ENCODE assay signal across 14 cellular contexts in the genomic region with DNA sequence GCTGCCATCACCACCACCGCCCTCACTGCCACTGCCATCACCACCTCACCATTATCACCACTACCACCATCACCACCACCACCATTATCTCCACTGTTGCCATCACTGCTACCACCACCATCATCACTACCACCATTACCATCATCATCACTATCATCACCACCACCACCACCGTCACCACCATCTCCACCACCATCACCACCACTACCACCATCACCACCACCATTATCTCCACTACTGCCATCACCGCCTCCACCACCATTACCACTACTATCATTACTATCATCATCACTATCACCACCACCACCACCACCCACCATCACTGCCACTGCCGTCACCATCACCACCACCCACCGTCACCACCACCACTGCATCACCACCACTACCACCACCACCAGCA. TPM values are rescaled to one million over a fixed set of nuclear protein-coding genes. Genes with fewer than 3 reads are reported as not detected.
DNase-seq lines count a peak whose midpoint lies in the region; ATAC-seq and TF ChIP-seq lines count a peak whose summit lies in the region.
"Had no signal": no experiment of that assay in that cellular context is flagged by ENCODE, and none has a peak within 500 bp of the region (broad histone marks: within the 10 kb centered on the region; RNA-seq: fewer than 3 reads in every experiment).

No MANE protein-coding gene starts in this region.

- peaks cover 12 to 23% (median 19%) of the 10 kb centered on the region in 3 donors for H3K27me3 Mint-ChIP-seq in immature natural killer cell (ENCODE audit: low read depth in 3 of 3)
- peaks cover 0 to 33% (median 11%) of the 10 kb centered on the region in 5 donors for H3K27me3 Mint-ChIP-seq in naive thymus-derived CD4-positive, alpha-beta T cell

- H3K27me3 ChIP-seq in neuronal stem cell (ENCODE audit: control insufficient read depth in 3 of 3, insufficient read depth in 3 of 3, low read depth in 1 of 3, low read length in 3 of 3): peaks cover 0 to 12% (median 0%) of the 10 kb centered on the region in 3 experiments
- no peaks in the 10 kb centered on the region for H3K27me3 ChIP-seq in naive thymus-derived CD4-positive, alpha-beta T cell (ENCODE audit: control insufficient read depth in 2 of 2, insufficient read depth in 2 of 2, low read length in 2 of 2)

- no peak overlapping the region for H3K18ac ChIP-seq in neuronal stem cell (ENCODE audit: low read length)

- peaks cover 0 to 2% (median 0%) of the 10 kb centered on the region in 6 donors for H3K9me3 Mint-ChIP-seq in immature natural killer cell
- H3K9me3 Mint-ChIP-seq in naive thymus-derived CD4-positive, alpha-beta T cell: peaks cover 0 to 16% (median 5%) of the 10 kb centered on the region in 11 donors

- no peak overlapping the region for H2BK5ac ChIP-seq in neuronal stem cell (ENCODE audit: low read length)

- no peaks in the 10 kb centered on the region for H3K4me1 ChIP-seq in HEK293 (ENCODE audit: control insufficient read depth, insufficient read depth, low read length)
- no peaks in the 10 kb centered on the region for H3K4me1 ChIP-seq in neuronal stem cell (ENCODE audit: control insufficient read depth in 2 of 2, insufficient read depth in 1 of 2, low read depth in 1 of 2, low read length in 2 of 2)
- no peaks in the 10 kb centered on the region for H3K4me1 ChIP-seq in naive thymus-derived CD4-positive, alpha-beta T cell (ENCODE audit: control insufficient read depth in 2 of 2, insufficient read depth in 2 of 2, low read length in 2 of 2)

- no peak overlapping the region for H4K91ac ChIP-seq in neuronal stem cell (ENCODE audit: low read depth, low read length, poor library complexity)

- TF ChIP-seq CTCF in HEK293 (tag by site-specific recombination; IDR thresholded peaks at IDR 0.05): no peak

- H3K23ac ChIP-seq in neuronal stem cell (ENCODE audit: low read depth, low read length, poor library complexity): peak overlapping the region; percentile 30

- WGBS in neuronal stem cell (ENCODE audit: extremely low coverage in 2 of 2, insufficient read length in 2 of 2, insufficient replicate concordance in 1 of 2), 2 donors: no CpG with 5 or more reads among the region's 5 CpGs

- no peak overlapping the region for H2AFZ ChIP-seq in neuronal stem cell (ENCODE audit: low read length)

- H2BK120ac ChIP-seq in neuronal stem cell (ENCODE audit: low read depth, low read length): no peak overlapping the region

- H2BK12ac ChIP-seq in neuronal stem cell (ENCODE audit: low read length): no peak overlapping the region

- intact Hi-C loops in naive thymus-derived CD4-positive, alpha-beta T cell (cut with micrococcal nuclease): no loop called here

- no peak overlapping the region for H3K4me3 Mint-ChIP-seq in immature natural killer cell
- H3K4me3 Mint-ChIP-seq in naive thymus-derived CD4-positive, alpha-beta T cell: no peak overlapping the region
- H3K4me3 Mint-ChIP-seq: CD4-positive, alpha-beta memory T cell had no signal

- H3K14ac ChIP-seq in neuronal stem cell (ENCODE audit: low read length): peak overlapping the region; percentile 26

- H3K9me3 ChIP-seq in HEK293 (ENCODE audit: control insufficient read depth, insufficient read depth, low read depth, low read length) (no peaks in the 10 kb centered on the region), neuronal stem cell (replicated peaks in 1 of 2; ENCODE audit: control insufficient read depth in 2 of 2, insufficient read depth in 1 of 2, low read depth in 1 of 2, low read length in 2 of 2) (peaks cover 0 to 9% of the 10 kb centered on the region in 2 donors)
- no peaks in the 10 kb centered on the region for H3K9me3 ChIP-seq in naive thymus-derived CD4-positive, alpha-beta T cell (ENCODE audit: control insufficient read depth in 2 of 3, low read length in 3 of 3)

- CTCF ChIA-PET in HEK293 (lab: Yijun Ruan, JAX): interaction anchor here (7.6 kb wide), 1 partner anchor 124 kb away, joined by 114 read pairs; no protein-coding TSS in a partner anchor
- CTCF ChIA-PET in naive thymus-derived CD4-positive, alpha-beta T cell (lab: Charles Lee): no interaction called here

- H3K27ac ChIP-seq in HEK293 (ENCODE audit: extremely low read depth, low read depth, low read length): no peak overlapping the region
- no peak overlapping the region for H3K27ac ChIP-seq in neuronal stem cell (replicated peaks; ENCODE audit: low read length)
- no peak overlapping the region for H3K27ac ChIP-seq in naive thymus-derived CD4-positive, alpha-beta T cell (ENCODE audit: low read depth, low read length)

- peak in 1 of 3 donors; percentile 12 for DNase-seq in immature natural killer cell
- DNase-seq in neuronal stem cell (ENCODE audit: low spot score): no peak
- DNase-seq in naive thymus-derived CD4-positive, alpha-beta T cell: no peak
- DNase-seq in NOMO-1 treated with DMSO at 0.1 percent for 48 hours (lab: John Stamatoyannopoulos, UW; ENCODE audit: unreplicated experiment): no peak
- DNase-seq: Calu3; CD4-positive, alpha-beta memory T cell; COR-L47; DMS53; DMS79 treated with DMSO at 0.1 percent for 48 hours; GF-D8; GOT3; HCEC 1CT had no signal

- peak overlapping the region; percentile 55 for H3K9ac ChIP-seq in neuronal stem cell (ENCODE audit: low read depth, low read length, poor library complexity)

- ATAC-seq in naive thymus-derived CD4-positive, alpha-beta T cell: no peak
- ATAC-seq in GM18520 (IDR thresholded peaks at IDR 0.05; ENCODE audit: unreplicated experiment): no peak

- H3K36me3 ChIP-seq in HEK293 (ENCODE audit: control insufficient read depth in 2 of 2, insufficient read depth in 1 of 2, low read length in 2 of 2) (no peaks in the 10 kb centered on the region), neuronal stem cell (replicated peaks in 1 of 2; ENCODE audit: control insufficient read depth in 2 of 2, insufficient read depth in 2 of 2, low read length in 2 of 2) (no peaks in the 10 kb centered on the region)
- no peaks in the 10 kb centered on the region for H3K36me3 ChIP-seq in naive thymus-derived CD4-positive, alpha-beta T cell (ENCODE audit: control insufficient read depth in 2 of 3, insufficient read depth in 3 of 3, low read length in 3 of 3)

- no peak overlapping the region for H2BK15ac ChIP-seq in neuronal stem cell (ENCODE audit: low read length)

- peak overlapping the region; percentile 20 to 91 (median 52) for H3K27ac Mint-ChIP-seq in immature natural killer cell
- no peak overlapping the region for H3K27ac Mint-ChIP-seq in naive thymus-derived CD4-positive, alpha-beta T cell
- H3K27ac Mint-ChIP-seq: CD4-positive, alpha-beta memory T cell had no signal

- no peaks in the 10 kb centered on the region for H3K79me1 ChIP-seq in neuronal stem cell (ENCODE audit: low read depth, low read length)

- no peak overlapping the region for H3K4ac ChIP-seq in neuronal stem cell (ENCODE audit: low read length)

- no peak overlapping the region for H4K8ac ChIP-seq in neuronal stem cell (ENCODE audit: low read depth, low read length)

- peaks cover 24 to 46% of the 10 kb centered on the region in 2 donors for H3K4me1 Mint-ChIP-seq in immature natural killer cell
- peaks cover 0 to 2% (median 0%) of the 10 kb centered on the region in 7 donors for H3K4me1 Mint-ChIP-seq in naive thymus-derived CD4-positive, alpha-beta T cell
- H3K4me1 Mint-ChIP-seq: CD4-positive, alpha-beta memory T cell had no signal

- peaks cover 0 to 3% (median 3%) of the 10 kb centered on the region in 3 donors for H3K36me3 Mint-ChIP-seq in immature natural killer cell
- no peaks in the 10 kb centered on the region for H3K36me3 Mint-ChIP-seq in naive thymus-derived CD4-positive, alpha-beta T cell
- H3K36me3 Mint-ChIP-seq: CD4-positive, alpha-beta memory T cell had no signal

- no peak overlapping the region for H3K4me2 ChIP-seq in neuronal stem cell (ENCODE audit: insufficient read depth, low read length, poor library complexity, severe bottlenecking)

- POLR2A ChIA-PET in HEK293 (lab: Yijun Ruan, JAX): no interaction called here
- POLR2A ChIA-PET in naive thymus-derived CD4-positive, alpha-beta T cell (lab: Charles Lee): no interaction called here

- no peak overlapping the region for H2AK5ac ChIP-seq in neuronal stem cell (ENCODE audit: low read depth, low read length)

- no peak overlapping the region for H3K4me3 ChIP-seq in HEK293 (ENCODE audit: low read depth, low read length)
- no peak overlapping the region for H3K4me3 ChIP-seq in neuronal stem cell (ENCODE audit: low read length in 2 of 2)
- H3K4me3 ChIP-seq in naive thymus-derived CD4-positive, alpha-beta T cell (ENCODE audit: low read length): no peak overlapping the region

TF ChIP-seq in HEK293, 187 proteins besides CTCF, POLR2A, EP300 and RAD21 (continues in another document):
- 0 out of 2 replicates have a peak, but pooled peaks have one; percentile 13 for TF ChIP-seq ZNF133 (tag by site-specific recombination; IDR thresholded peaks at IDR 0.05)
- TF ChIP-seq ZNF266 (tag by site-specific recombination; IDR thresholded peaks at IDR 0.05; ENCODE audit: low read depth): 0 out of 2 replicates have a peak, but pooled peaks have one; percentile 48
- TF ChIP-seq PRDM1 (tag by site-specific recombination; IDR thresholded peaks at IDR 0.05): no peak
- 0 out of 2 replicates have a peak, but pooled peaks have one; percentile 17 for TF ChIP-seq ZNF473 (tag by site-specific recombination; IDR thresholded peaks at IDR 0.05)
- TF ChIP-seq, protein P1, sequence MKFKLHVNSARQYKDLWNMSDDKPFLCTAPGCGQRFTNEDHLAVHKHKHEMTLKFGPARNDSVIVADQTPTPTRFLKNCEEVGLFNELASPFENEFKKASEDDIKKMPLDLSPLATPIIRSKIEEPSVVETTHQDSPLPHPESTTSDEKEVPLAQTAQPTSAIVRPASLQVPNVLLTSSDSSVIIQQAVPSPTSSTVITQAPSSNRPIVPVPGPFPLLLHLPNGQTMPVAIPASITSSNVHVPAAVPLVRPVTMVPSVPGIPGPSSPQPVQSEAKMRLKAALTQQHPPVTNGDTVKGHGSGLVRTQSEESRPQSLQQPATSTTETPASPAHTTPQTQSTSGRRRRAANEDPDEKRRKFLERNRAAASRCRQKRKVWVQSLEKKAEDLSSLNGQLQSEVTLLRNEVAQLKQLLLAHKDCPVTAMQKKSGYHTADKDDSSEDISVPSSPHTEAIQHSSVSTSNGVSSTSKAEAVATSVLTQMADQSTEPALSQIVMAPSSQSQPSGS (tag by site-specific recombination; IDR thresholded peaks at IDR 0.05; ENCODE audit: low read depth): no peak

RNA-seq across cellular contexts. Expression of gene COL13A1, which starts 9.9 kb away (rescaled TPM):
- 1 to 10 TPM; 1.0 to 6.0 (median 1.6) TPM for polyA plus RNA-seq in immature natural killer cell
- 4.7 TPM for polyA plus RNA-seq in neuronal stem cell (2013, experiment 1 of 2)
- polyA plus RNA-seq in neuronal stem cell (2013, experiment 2 of 2): 5.0 TPM
- under 1 TPM in 1 of 5 experiments, not detected in 4; 0.88 TPM for total RNA-seq in naive thymus-derived CD4-positive, alpha-beta T cell
- not detected for polyA plus RNA-seq in naive thymus-derived CD4-positive, alpha-beta T cell
- total RNA-seq: CD4-positive, alpha-beta memory T cell had no signal
- polyA plus RNA-seq: CD4-positive, alpha-beta memory T cell had no signal

Comparison
In these comparisons a context has a peak if more than half of its experiments do, and no peak if none do; other contexts are left out.
1. H3K27ac Mint-ChIP-seq: peak in immature natural killer cell (6 of 6); none in naive thymus-derived CD4-positive, alpha-beta T cell (0 of 9).